In the genomic region with DNA sequence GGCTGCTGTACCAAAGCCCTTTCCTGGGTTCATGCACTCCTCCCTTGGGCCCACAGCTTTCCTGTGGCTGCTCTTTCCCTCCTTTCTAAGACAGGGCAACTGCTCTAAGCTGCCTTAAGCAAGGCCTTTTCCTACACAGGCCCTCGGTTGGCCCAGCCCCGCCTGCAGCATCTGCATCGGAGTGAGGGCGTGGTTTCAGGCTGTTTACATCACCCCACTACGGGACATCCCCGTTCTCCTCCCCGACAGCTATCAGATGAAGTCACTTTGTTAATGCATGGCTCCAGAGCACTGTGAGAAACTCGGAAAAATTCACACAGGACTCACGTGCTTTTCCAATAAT, we compare ENCODE assay signal across 13 cellular contexts. TPM values are rescaled to one million over a fixed set of nuclear protein-coding genes. Genes with fewer than 3 reads are reported as not detected.
DNase-seq lines count a peak whose midpoint lies in the region; ATAC-seq and TF ChIP-seq lines count a peak whose summit lies in the region.
"Had no signal": no experiment of that assay in that cellular context is flagged by ENCODE, and none has a peak within 500 bp of the region (broad histone marks: within the 10 kb centered on the region; RNA-seq: fewer than 3 reads in every experiment).

No MANE protein-coding gene starts in this region.

- H3K9me3 ChIP-seq in DND-41 (ENCODE audit: insufficient read depth, low read length, severe bottlenecking), result no peaks in the 10 kb centered on the region
- H3K9me3 ChIP-seq: vagina had no signal

- H3K27ac Mint-ChIP-seq in WTC11, result peak overlapping the region; percentile 68
- H3K27ac Mint-ChIP-seq in glutamatergic neuron (ENCODE audit: unreplicated experiment), result peak overlapping the region; percentile 84

- ATAC-seq in DND-41 (ENCODE audit: insufficient read depth, low read depth) (no peak), WTC11 (no peak), HG02885 (IDR thresholded peaks at IDR 0.05; ENCODE audit: poor library complexity, unreplicated experiment) (no peak), GM21360 (IDR thresholded peaks at IDR 0.05; ENCODE audit: unreplicated experiment) (no peak)

- CTCF ChIA-PET in WTC11 (lab: Charles Lee), result no interaction called here

- no peaks in the 10 kb centered on the region for H3K27me3 Mint-ChIP-seq in WTC11 (ENCODE audit: low read depth)
- H3K27me3 Mint-ChIP-seq in glutamatergic neuron (ENCODE audit: unreplicated experiment), result peaks cover 7% of the 10 kb centered on the region

- H3K27ac ChIP-seq in DND-41 (ENCODE audit: low read length), result no peak overlapping the region
- H3K27ac ChIP-seq: vagina had no signal

- H3K4me1 ChIP-seq in DND-41 (ENCODE audit: insufficient read depth, low read length), result peaks cover 33% of the 10 kb centered on the region

- H3K4me3 ChIP-seq in DND-41 (ENCODE audit: low read depth in 1 of 2, low read length in 2 of 2), result no peak overlapping the region
- H3K4me3 ChIP-seq: vagina had no signal

- H3K27me3 ChIP-seq in DND-41 (ENCODE audit: insufficient read depth, low read length, poor library complexity), result no peaks in the 10 kb centered on the region
- H3K27me3 ChIP-seq: vagina had no signal

- H3K9ac ChIP-seq in DND-41 (ENCODE audit: low read depth, low read length), result no peak overlapping the region

- peaks cover 30% of the 10 kb centered on the region; the same call in 1 of the 2 replicates for H4K20me1 ChIP-seq in DND-41 (ENCODE audit: insufficient read depth, low read length)

- TF ChIP-seq CTCF in DND-41 (IDR thresholded peaks at IDR 0.05; ENCODE audit: borderline replicate concordance, extremely low read depth, low read length, poor library complexity, severe bottlenecking) (no peak), WTC11 (IDR thresholded peaks at IDR 0.05) (no peak), glutamatergic neuron (IDR thresholded peaks at IDR 0.05; ENCODE audit: partially characterized antibody, unreplicated experiment) (no peak)

- DNase-seq in Ammon's horn (ENCODE audit: low spot score) (peak; percentile 54), DND-41 (no peak), WTC11 (ENCODE audit: low spot score) (no peak), glutamatergic neuron (no peak), NCI-H1694 treated with DMSO at 0.1 percent for 48 hours (lab: John Stamatoyannopoulos, UW) (no peak), NCI-H146 treated with DMSO at 0.1 percent for 48 hours (lab: John Stamatoyannopoulos, UW; ENCODE audit: unreplicated experiment) (no peak)
- DNase-seq: activated CD4-positive, CD25-positive, alpha-beta regulatory T cell; HCEC 1CT; NCI-H2171 treated with DMSO at 0.1 percent for 48 hours; SHP77 had no signal

- no peak overlapping the region for H3K4me3 Mint-ChIP-seq in WTC11
- H3K4me3 Mint-ChIP-seq in glutamatergic neuron (ENCODE audit: unreplicated experiment), result peak overlapping the region; percentile 28

- H2AFZ ChIP-seq in DND-41 (ENCODE audit: low read depth, low read length), result no peak overlapping the region

- no peaks in the 10 kb centered on the region for H3K9me3 Mint-ChIP-seq in WTC11
- peaks cover 7% of the 10 kb centered on the region for H3K9me3 Mint-ChIP-seq in glutamatergic neuron (ENCODE audit: unreplicated experiment)

- peaks cover 47% of the 10 kb centered on the region for H3K79me2 ChIP-seq in DND-41 (ENCODE audit: insufficient read depth, low read length)

- peaks cover 22% of the 10 kb centered on the region for H3K4me1 Mint-ChIP-seq in WTC11
- H3K4me1 Mint-ChIP-seq in glutamatergic neuron (ENCODE audit: low read depth, unreplicated experiment), result peaks cover 14% of the 10 kb centered on the region

- H3K36me3 Mint-ChIP-seq in WTC11 (peaks cover 45% of the 10 kb centered on the region), glutamatergic neuron (ENCODE audit: unreplicated experiment) (peaks cover 8% of the 10 kb centered on the region)

- H3K4me2 ChIP-seq in DND-41 (ENCODE audit: insufficient read depth, low read length), result peak overlapping the region; percentile 22; the same call in 1 of the 2 replicates

- POLR2A ChIA-PET in WTC11 (lab: Charles Lee), result no interaction called here

- peaks cover 52% of the 10 kb centered on the region for H3K36me3 ChIP-seq in DND-41 (ENCODE audit: insufficient read depth, low read length)

TF ChIP-seq in WTC11, 78 proteins besides CTCF, POLR2A, EP300 and RAD21 (continues in another document):
- no peak for TF ChIP-seq IRF2 (CRISPR knock-in tag; IDR thresholded peaks at IDR 0.05; ENCODE audit: borderline replicate concordance, low read depth)
- TF ChIP-seq, protein P1, sequence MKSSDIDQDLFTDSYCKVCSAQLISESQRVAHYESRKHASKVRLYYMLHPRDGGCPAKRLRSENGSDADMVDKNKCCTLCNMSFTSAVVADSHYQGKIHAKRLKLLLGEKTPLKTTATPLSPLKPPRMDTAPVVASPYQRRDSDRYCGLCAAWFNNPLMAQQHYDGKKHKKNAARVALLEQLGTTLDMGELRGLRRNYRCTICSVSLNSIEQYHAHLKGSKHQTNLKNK (CRISPR knock-in tag; IDR thresholded peaks at IDR 0.05), result no peak
- TF ChIP-seq ESRRA (CRISPR knock-in tag; IDR thresholded peaks at IDR 0.05; ENCODE audit: borderline replicate concordance), result no peak
- TF ChIP-seq GABPB1 (CRISPR knock-in tag; IDR thresholded peaks at IDR 0.05), result no peak
- TF ChIP-seq, protein P2, sequence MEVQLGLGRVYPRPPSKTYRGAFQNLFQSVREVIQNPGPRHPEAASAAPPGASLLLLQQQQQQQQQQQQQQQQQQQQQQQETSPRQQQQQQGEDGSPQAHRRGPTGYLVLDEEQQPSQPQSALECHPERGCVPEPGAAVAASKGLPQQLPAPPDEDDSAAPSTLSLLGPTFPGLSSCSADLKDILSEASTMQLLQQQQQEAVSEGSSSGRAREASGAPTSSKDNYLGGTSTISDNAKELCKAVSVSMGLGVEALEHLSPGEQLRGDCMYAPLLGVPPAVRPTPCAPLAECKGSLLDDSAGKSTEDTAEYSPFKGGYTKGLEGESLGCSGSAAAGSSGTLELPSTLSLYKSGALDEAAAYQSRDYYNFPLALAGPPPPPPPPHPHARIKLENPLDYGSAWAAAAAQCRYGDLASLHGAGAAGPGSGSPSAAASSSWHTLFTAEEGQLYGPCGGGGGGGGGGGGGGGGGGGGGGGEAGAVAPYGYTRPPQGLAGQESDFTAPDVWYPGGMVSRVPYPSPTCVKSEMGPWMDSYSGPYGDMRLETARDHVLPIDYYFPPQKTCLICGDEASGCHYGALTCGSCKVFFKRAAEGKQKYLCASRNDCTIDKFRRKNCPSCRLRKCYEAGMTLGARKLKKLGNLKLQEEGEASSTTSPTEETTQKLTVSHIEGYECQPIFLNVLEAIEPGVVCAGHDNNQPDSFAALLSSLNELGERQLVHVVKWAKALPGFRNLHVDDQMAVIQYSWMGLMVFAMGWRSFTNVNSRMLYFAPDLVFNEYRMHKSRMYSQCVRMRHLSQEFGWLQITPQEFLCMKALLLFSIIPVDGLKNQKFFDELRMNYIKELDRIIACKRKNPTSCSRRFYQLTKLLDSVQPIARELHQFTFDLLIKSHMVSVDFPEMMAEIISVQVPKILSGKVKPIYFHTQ (CRISPR knock-in tag; IDR thresholded peaks at IDR 0.05), result no peak
- no peak for TF ChIP-seq TEAD1 (CRISPR knock-in tag; IDR thresholded peaks at IDR 0.05)
- no peak for TF ChIP-seq FOXP1 (CRISPR knock-in tag; IDR thresholded peaks at IDR 0.05; ENCODE audit: borderline replicate concordance)
- TF ChIP-seq, protein P3, sequence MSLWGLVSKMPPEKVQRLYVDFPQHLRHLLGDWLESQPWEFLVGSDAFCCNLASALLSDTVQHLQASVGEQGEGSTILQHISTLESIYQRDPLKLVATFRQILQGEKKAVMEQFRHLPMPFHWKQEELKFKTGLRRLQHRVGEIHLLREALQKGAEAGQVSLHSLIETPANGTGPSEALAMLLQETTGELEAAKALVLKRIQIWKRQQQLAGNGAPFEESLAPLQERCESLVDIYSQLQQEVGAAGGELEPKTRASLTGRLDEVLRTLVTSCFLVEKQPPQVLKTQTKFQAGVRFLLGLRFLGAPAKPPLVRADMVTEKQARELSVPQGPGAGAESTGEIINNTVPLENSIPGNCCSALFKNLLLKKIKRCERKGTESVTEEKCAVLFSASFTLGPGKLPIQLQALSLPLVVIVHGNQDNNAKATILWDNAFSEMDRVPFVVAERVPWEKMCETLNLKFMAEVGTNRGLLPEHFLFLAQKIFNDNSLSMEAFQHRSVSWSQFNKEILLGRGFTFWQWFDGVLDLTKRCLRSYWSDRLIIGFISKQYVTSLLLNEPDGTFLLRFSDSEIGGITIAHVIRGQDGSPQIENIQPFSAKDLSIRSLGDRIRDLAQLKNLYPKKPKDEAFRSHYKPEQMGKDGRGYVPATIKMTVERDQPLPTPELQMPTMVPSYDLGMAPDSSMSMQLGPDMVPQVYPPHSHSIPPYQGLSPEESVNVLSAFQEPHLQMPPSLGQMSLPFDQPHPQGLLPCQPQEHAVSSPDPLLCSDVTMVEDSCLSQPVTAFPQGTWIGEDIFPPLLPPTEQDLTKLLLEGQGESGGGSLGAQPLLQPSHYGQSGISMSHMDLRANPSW (CRISPR knock-in tag; conservative IDR thresholded peaks at IDR 0.05; ENCODE audit: low read depth), result no peak
- no peak for TF ChIP-seq ZNF416 (CRISPR knock-in tag; IDR thresholded peaks at IDR 0.05)
- TF ChIP-seq CBFB (CRISPR knock-in tag; IDR thresholded peaks at IDR 0.05; ENCODE audit: low read depth), result no peak
- no peak for TF ChIP-seq ZNF317 (CRISPR knock-in tag; IDR thresholded peaks at IDR 0.05; ENCODE audit: borderline replicate concordance, low read depth)
- TF ChIP-seq GTF2I (CRISPR knock-in tag; conservative IDR thresholded peaks at IDR 0.05), result no peak
- no peak for TF ChIP-seq RELA (CRISPR knock-in tag; IDR thresholded peaks at IDR 0.05; ENCODE audit: borderline replicate concordance)
- TF ChIP-seq, protein P4, sequence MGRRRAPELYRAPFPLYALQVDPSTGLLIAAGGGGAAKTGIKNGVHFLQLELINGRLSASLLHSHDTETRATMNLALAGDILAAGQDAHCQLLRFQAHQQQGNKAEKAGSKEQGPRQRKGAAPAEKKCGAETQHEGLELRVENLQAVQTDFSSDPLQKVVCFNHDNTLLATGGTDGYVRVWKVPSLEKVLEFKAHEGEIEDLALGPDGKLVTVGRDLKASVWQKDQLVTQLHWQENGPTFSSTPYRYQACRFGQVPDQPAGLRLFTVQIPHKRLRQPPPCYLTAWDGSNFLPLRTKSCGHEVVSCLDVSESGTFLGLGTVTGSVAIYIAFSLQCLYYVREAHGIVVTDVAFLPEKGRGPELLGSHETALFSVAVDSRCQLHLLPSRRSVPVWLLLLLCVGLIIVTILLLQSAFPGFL (CRISPR knock-in tag; IDR thresholded peaks at IDR 0.05; ENCODE audit: borderline replicate concordance), result no peak

RNA-seq across cellular contexts. Expression of a gene that starts 3.4 kb away (rescaled TPM):
- 40.3 to 43.9 TPM (median 40.5 TPM) in 3 replicates for total RNA-seq in WTC11 (2021)
- 64.6 TPM for total RNA-seq in glutamatergic neuron (ENCODE audit: unreplicated experiment)

RNA-seq across cellular contexts. Expression of a gene that starts 15.0 kb away (rescaled TPM):
- 61.9 to 77.9 TPM (median 63.8 TPM) in 3 replicates for total RNA-seq in WTC11 (2021)
- 33.9 TPM for total RNA-seq in glutamatergic neuron (ENCODE audit: unreplicated experiment)

RNA-seq across cellular contexts. Expression of a gene that starts 23.7 kb away (rescaled TPM):
- total RNA-seq in WTC11 (2021) (70.1 to 79.4 TPM (median 74.8 TPM) in 3 replicates), glutamatergic neuron (ENCODE audit: unreplicated experiment) (48.9 TPM)

RNA-seq across cellular contexts. Expression of a gene that starts 25.2 kb away (rescaled TPM):
- total RNA-seq in WTC11 (2021) (1.3 to 1.6 TPM (median 1.6 TPM) in 3 replicates), glutamatergic neuron (ENCODE audit: unreplicated experiment) (6.7 TPM)

RNA-seq across cellular contexts. Expression of a gene that starts 30.1 kb away (rescaled TPM):
- total RNA-seq in WTC11 (2021) (41.2 to 48.3 TPM (median 41.3 TPM) in 3 replicates), glutamatergic neuron (ENCODE audit: unreplicated experiment) (22.5 TPM)
